Comparison of ENCODE assay signal across 12 cellular contexts in the genomic region with DNA sequence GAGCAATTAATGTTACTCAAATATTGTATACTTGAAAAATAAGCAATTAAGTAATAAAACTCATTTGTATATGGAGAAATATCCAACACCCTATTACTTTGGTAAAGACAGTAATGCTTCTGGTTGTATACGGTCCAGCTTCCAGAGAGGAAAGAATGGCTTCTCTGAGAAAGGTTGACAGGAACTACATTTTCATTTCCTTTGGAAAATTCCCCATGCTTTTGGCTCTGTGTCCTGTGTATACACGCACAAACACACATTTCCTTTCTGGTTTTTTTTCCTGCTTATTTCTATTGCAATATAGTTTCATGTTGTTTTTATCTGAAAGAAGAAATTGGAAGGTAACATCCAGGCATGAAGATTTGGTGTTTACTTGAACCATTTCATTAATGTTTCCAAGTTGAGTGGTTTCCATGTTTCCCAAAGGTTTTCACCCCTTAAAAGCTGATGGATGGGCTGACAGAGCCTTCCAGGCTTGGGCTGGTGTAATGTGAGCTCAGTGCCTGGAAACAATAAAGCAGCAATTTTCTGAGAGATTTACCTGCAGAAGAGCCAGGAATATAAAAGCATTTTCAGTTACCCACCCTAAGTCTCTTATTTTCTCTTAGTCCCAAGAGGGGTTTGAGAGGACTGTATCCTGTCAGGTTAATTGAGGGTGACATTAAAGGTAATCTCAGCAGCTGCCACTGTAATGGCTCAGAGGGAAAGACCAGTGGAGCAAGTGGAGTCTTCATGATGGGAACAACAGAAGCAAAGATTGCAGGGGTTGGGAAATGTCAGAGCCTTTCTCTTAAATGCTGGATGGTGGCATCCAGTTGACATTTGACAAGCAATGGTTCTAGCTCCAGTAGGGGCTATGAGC. TPM values are rescaled to one million over a fixed set of nuclear protein-coding genes. Genes with fewer than 3 reads are reported as not detected.
DNase-seq lines count a peak whose midpoint lies in the region; ATAC-seq and TF ChIP-seq lines count a peak whose summit lies in the region.
"Had no signal": no experiment of that assay in that cellular context is flagged by ENCODE, and none has a peak within 500 bp of the region (broad histone marks: within the 10 kb centered on the region; RNA-seq: fewer than 3 reads in every experiment).

No MANE protein-coding gene starts in this region.

- CTCF ChIA-PET in activated CD4-positive, alpha-beta T cell treated with anti-CD3 and anti-CD28 coated beads, Interleukin-2, amount 10 ng/mL, durations not matched to agents 7 days and 5 days (lab: Charles Lee) = no interaction called here

- DNase-seq in BE2C (peak; percentile 61), dermis microvascular lymphatic vessel endothelial cell (ENCODE audit: low read depth in 2 of 2) (peak; percentile 47 to 75), left kidney (ENCODE audit: low read depth, low spot score) (peak; percentile 53), retina (peak; percentile 25), HK-2 (ENCODE audit: unreplicated experiment) (no peak)
- DNase-seq in activated CD4-positive, alpha-beta T cell treated with anti-CD3 and anti-CD28 coated beads, Interleukin-2, amount 10 ng/mL, durations not matched to agents 7 days and 5 days = no peak
- DNase-seq: CD4-positive, CD25-positive, alpha-beta regulatory T cell; DMS 273 treated with DMSO at 0.1 percent for 48 hours; GM23248; H9 had no signal

- no peaks in the 10 kb centered on the region for H3K36me3 Mint-ChIP-seq in activated CD4-positive, alpha-beta T cell treated with anti-CD3 and anti-CD28 coated beads, Interleukin-2, amount 10 ng/mL, durations not matched to agents 7 days and 5 days (ENCODE audit: low read depth)
- H3K36me3 Mint-ChIP-seq: CD4-positive, CD25-positive, alpha-beta regulatory T cell had no signal

- H3K4me3 Mint-ChIP-seq in activated CD4-positive, alpha-beta T cell treated with anti-CD3 and anti-CD28 coated beads, Interleukin-2, amount 10 ng/mL, durations not matched to agents 7 days and 5 days = no peak overlapping the region
- H3K4me3 Mint-ChIP-seq: CD4-positive, CD25-positive, alpha-beta regulatory T cell; H9 had no signal

- no peaks in the 10 kb centered on the region for H3K36me3 ChIP-seq in BE2C
- H3K36me3 ChIP-seq: BLaER1 had no signal

- H3K9me3 Mint-ChIP-seq in activated CD4-positive, alpha-beta T cell treated with anti-CD3 and anti-CD28 coated beads, Interleukin-2, amount 10 ng/mL, durations not matched to agents 7 days and 5 days = peaks cover 5% of the 10 kb centered on the region

- H3K27me3 ChIP-seq in BE2C = no peaks in the 10 kb centered on the region
- H3K27me3 ChIP-seq: BLaER1 had no signal

- ATAC-seq in HG02642 (IDR thresholded peaks at IDR 0.05; ENCODE audit: poor library complexity, unreplicated experiment) = no peak

- no peak for TF ChIP-seq CTCF in BE2C (IDR thresholded peaks at IDR 0.05; ENCODE audit: low read depth, low read length)

- H3K4me3 ChIP-seq in BE2C (ENCODE audit: low read depth, low read length) = no peak overlapping the region
- H3K4me3 ChIP-seq: BLaER1, GM23248 had no signal

- no peaks in the 10 kb centered on the region for H3K27me3 Mint-ChIP-seq in activated CD4-positive, alpha-beta T cell treated with anti-CD3 and anti-CD28 coated beads, Interleukin-2, amount 10 ng/mL, durations not matched to agents 7 days and 5 days
- H3K27me3 Mint-ChIP-seq: CD4-positive, CD25-positive, alpha-beta regulatory T cell had no signal

- peaks cover 26% of the 10 kb centered on the region for H3K4me1 ChIP-seq in BE2C
- H3K4me1 ChIP-seq: BLaER1 had no signal

- POLR2A ChIA-PET in activated CD4-positive, alpha-beta T cell treated with anti-CD3 and anti-CD28 coated beads, Interleukin-2, amount 10 ng/mL, durations not matched to agents 7 days and 5 days (lab: Charles Lee) = no interaction called here

- no peak overlapping the region for H3K27ac Mint-ChIP-seq in activated CD4-positive, alpha-beta T cell treated with anti-CD3 and anti-CD28 coated beads, Interleukin-2, amount 10 ng/mL, durations not matched to agents 7 days and 5 days
- H3K27ac Mint-ChIP-seq: CD4-positive, CD25-positive, alpha-beta regulatory T cell; H9 had no signal

- H3K9me3 ChIP-seq in BE2C = no peaks in the 10 kb centered on the region
- H3K9me3 ChIP-seq: BLaER1 had no signal

- H3K4me1 Mint-ChIP-seq in activated CD4-positive, alpha-beta T cell treated with anti-CD3 and anti-CD28 coated beads, Interleukin-2, amount 10 ng/mL, durations not matched to agents 7 days and 5 days = no peaks in the 10 kb centered on the region
- H3K4me1 Mint-ChIP-seq: CD4-positive, CD25-positive, alpha-beta regulatory T cell; H9 had no signal

RNA-seq across cellular contexts. Expression of a gene that starts 33.4 kb away (rescaled TPM):
- polyA plus RNA-seq in BE2C (2012; ENCODE audit: insufficient read depth, insufficient read length, low read depth) = 9.3 TPM
- 0.77 and 6.3 TPM in 2 replicates for total RNA-seq in dermis microvascular lymphatic vessel endothelial cell
- not detected for total RNA-seq in activated CD4-positive, alpha-beta T cell treated with anti-CD3 and anti-CD28 coated beads, Interleukin-2, amount 10 ng/mL, durations not matched to agents 7 days and 5 days
- total RNA-seq: CD4-positive, CD25-positive, alpha-beta regulatory T cell had no signal
- polyA plus RNA-seq: CD4-positive, CD25-positive, alpha-beta regulatory T cell had no signal

Comparison
In these comparisons a context has a peak if more than half of its experiments do, and no peak if none do; other contexts are left out.
1. DNase-seq: peak in BE2C (single experiment), dermis microvascular lymphatic vessel endothelial cell (2 of 2), left kidney (single experiment) and retina (single experiment); none in activated CD4-positive, alpha-beta T cell treated with anti-CD3 and anti-CD28 coated beads, Interleukin-2, amount 10 ng/mL, durations not matched to agents 7 days and 5 days (single experiment) and HK-2 (single experiment).